In genomic region chr6:100485268-100485667, GRCh38 we compare ENCODE assay signal across 36 cellular contexts. TPM values are rescaled to one million over a fixed set of nuclear protein-coding genes. Genes with fewer than 3 reads are reported as not detected.
"Had no signal": no experiment of that assay in that cellular context is flagged by ENCODE, and none has a peak within 500 bp of the region (broad histone marks: within the 10 kb centered on the region; RNA-seq: fewer than 3 reads in every experiment).

No MANE protein-coding gene starts in this region.

- H3K9me3 ChIP-seq: ascending aorta, breast epithelium, colonic mucosa, esophagus squamous epithelium, gastroesophageal sphincter, heart right ventricle had no signal

- H3K36me3 ChIP-seq: ascending aorta, breast epithelium, cardiac muscle cell, colonic mucosa, esophagus squamous epithelium, gastroesophageal sphincter, heart right ventricle had no signal

- H3K4me3 ChIP-seq: ascending aorta, breast epithelium, cardiac muscle cell, colonic mucosa, esophagus squamous epithelium, gastroesophageal sphincter, heart right ventricle had no signal

- H3K27me3 ChIP-seq: ascending aorta, breast epithelium, cardiac muscle cell, colonic mucosa had no signal

- H3K4me1 ChIP-seq: ascending aorta, breast epithelium, colonic mucosa, esophagus squamous epithelium, gastroesophageal sphincter, heart right ventricle had no signal

- ATAC-seq: activated CD4-positive, alpha-beta T cell treated with anti-CD3 and anti-CD28 coated beads for 36 hours; activated CD8-positive, alpha-beta memory T cell treated with anti-CD3 and anti-CD28 coated beads, Interleukin-2, amount 10 ng/mL, durations not matched to agents 7 days and 5 days; activated CD8-positive, alpha-beta T cell treated with anti-CD3 and anti-CD28 coated beads, Interleukin-2, amount 10 ng/mL, durations not matched to agents 7 days and 5 days; activated T-cell treated with anti-CD3 and anti-CD28 coated beads, Interleukin-2, amount 50 U/mL, for 72 hours; gastroesophageal sphincter; heart right ventricle; T-helper 17 cell had no signal

- FAIRE-seq: endometrium, endothelial cell of umbilical vein had no signal

- DNase-seq: activated CD4-positive, alpha-beta memory T cell treated with anti-CD3 and anti-CD28 coated beads for 36 hours; activated CD4-positive, alpha-beta T cell treated with anti-CD3 and anti-CD28 coated beads for 36 hours; activated CD4-positive, alpha-beta T cell treated with anti-CD3 and anti-CD28 coated beads, Interleukin-2, amount 10 ng/mL, durations not matched to agents 24 days and 14 days; activated CD4-positive, CD25-positive, alpha-beta regulatory T cell; activated CD4-positive, CD25-positive, alpha-beta regulatory T cell treated with anti-CD3 and anti-CD28 coated beads, Interleukin-2, amount 50 U/mL, for 72 hours; activated CD8-positive, alpha-beta memory T cell treated with anti-CD3 and anti-CD28 coated beads, Interleukin-2, amount 10 ng/mL, durations not matched to agents 7 days and 5 days; activated CD8-positive, alpha-beta memory T cell treated with anti-CD3 and anti-CD28 coated beads, Interleukin-2, amount 50 U/mL, for 4 hours; activated CD8-positive, alpha-beta T cell treated with anti-CD3 and anti-CD28 coated beads, Interleukin-2, amount 10 ng/mL, durations not matched to agents 7 days and 5 days; activated gamma-delta T cell; activated naive CD4-positive, alpha-beta T cell; activated naive CD4-positive, alpha-beta T cell treated with anti-CD3 and anti-CD28 coated beads, Interleukin-2, amount 10 ng/mL, durations not matched to agents 7 days and 5 days; activated naive CD8-positive, alpha-beta T cell treated with anti-CD3 and anti-CD28 coated beads, Interleukin-2, amount 10 ng/mL, durations not matched to agents 7 days and 5 days; activated T-cell treated with anti-CD3 and anti-CD28 coated beads, Interleukin-2, amount 50 U/mL, for 1 hour; activated T-cell treated with anti-CD3 and anti-CD28 coated beads, Interleukin-2, amount 50 U/mL, for 72 hours; central memory CD4-positive, alpha-beta T cell; cerebellar nuclear complex; colonic mucosa; effector CD8-positive, alpha-beta T cell; esophagus squamous epithelium; foreskin melanocyte; heart right ventricle; T-helper 17 cell had no signal

- H3K27ac ChIP-seq: ascending aorta, breast epithelium, cardiac muscle cell, colonic mucosa, epithelial cell of prostate, esophagus squamous epithelium, gastroesophageal sphincter, heart right ventricle had no signal

RNA-seq across cellular contexts. Expression of gene SIM1, which starts 20.5 kb away (rescaled TPM):
- total RNA-seq: activated CD4-positive, alpha-beta memory T cell treated with anti-CD3 and anti-CD28 coated beads for 36 hours; activated CD4-positive, alpha-beta T cell treated with anti-CD3 and anti-CD28 coated beads for 36 hours; activated CD4-positive, alpha-beta T cell treated with anti-CD3 and anti-CD28 coated beads, Interleukin-2, amount 10 ng/mL, durations not matched to agents 24 days and 14 days; activated CD8-positive, alpha-beta memory T cell treated with anti-CD3 and anti-CD28 coated beads for 36 hours; activated CD8-positive, alpha-beta T cell treated with anti-CD3 and anti-CD28 coated beads, Interleukin-2, amount 10 ng/mL, durations not matched to agents 7 days and 5 days; activated naive CD4-positive, alpha-beta T cell treated with anti-CD3 and anti-CD28 coated beads, Interleukin-2, amount 50 U/mL, for 72 hours; activated naive CD8-positive, alpha-beta T cell treated with anti-CD3 and anti-CD28 coated beads, Interleukin-2, amount 10 ng/mL, durations not matched to agents 7 days and 5 days; ascending aorta; cardiac muscle cell; dermis microvascular lymphatic vessel endothelial cell; fibroblast of lung; fibroblast of villous mesenchyme; gastroesophageal sphincter; glomerular endothelial cell; heart right ventricle; T-helper 17 cell had no signal
- polyA plus RNA-seq: cardiac muscle cell, esophagus, fibroblast of lung, heart right ventricle had no signal
